ENCODE assay signal across 5 cellular contexts in genomic region chr13:110682746-110683145, GRCh38.
"Had no signal": no experiment of that assay in that cellular context is flagged by ENCODE, and none has a peak within 500 bp of the region (broad histone marks: within the 10 kb centered on the region; RNA-seq: fewer than 3 reads in every experiment).

No MANE protein-coding gene starts in this region.

- H3K9ac ChIP-seq: GM23248 had no signal

- H3K4me3 Mint-ChIP-seq: HFFc6 had no signal

- H3K27ac Mint-ChIP-seq: HFFc6 had no signal

- DNase-seq: GOT3, H7 had no signal

- H3K27ac ChIP-seq: GM23248 had no signal

- H2AFZ ChIP-seq: GM23248 had no signal

- H3K9me3 Mint-ChIP-seq: HFFc6 had no signal

- H3K4me3 ChIP-seq: GM23248, HAP-1 had no signal

- H3K9me3 ChIP-seq: HAP-1 had no signal

- H3K4me1 ChIP-seq: HAP-1 had no signal
